Comparison of ENCODE assay signal across 18 cellular contexts in genomic region chrX:13719192-13719856, GRCh38. TPM values are rescaled to one million over a fixed set of nuclear protein-coding genes. Genes with fewer than 3 reads are reported as not detected.
DNase-seq lines count a peak whose midpoint lies in the region; ATAC-seq, FAIRE-seq and TF ChIP-seq lines count a peak whose summit lies in the region.
"Had no signal": no experiment of that assay in that cellular context is flagged by ENCODE, and none has a peak within 500 bp of the region (broad histone marks: within the 10 kb centered on the region; RNA-seq: fewer than 3 reads in every experiment).

No MANE protein-coding gene starts in this region.

- peaks cover 4 to 42% of the 10 kb centered on the region in 2 donors for H3K4me1 ChIP-seq in naive thymus-derived CD4-positive, alpha-beta T cell (ENCODE audit: control insufficient read depth in 2 of 2, insufficient read depth in 2 of 2, low read length in 2 of 2)

- no peaks in the 10 kb centered on the region for H3K27me3 ChIP-seq in brain microvascular endothelial cell (replicated peaks)
- no peaks in the 10 kb centered on the region for H3K27me3 ChIP-seq in naive thymus-derived CD4-positive, alpha-beta T cell (ENCODE audit: control insufficient read depth in 2 of 2, insufficient read depth in 2 of 2, low read length in 2 of 2)

- TF ChIP-seq CTCF in brain microvascular endothelial cell (IDR thresholded peaks at IDR 0.05; ENCODE audit: low read depth, low read length, missing control alignments) = no peak

- H3K36me3 ChIP-seq in brain microvascular endothelial cell (replicated peaks) = peaks cover 10% of the 10 kb centered on the region
- peaks cover 0 to 9% (median 5%) of the 10 kb centered on the region in 3 experiments for H3K36me3 ChIP-seq in naive thymus-derived CD4-positive, alpha-beta T cell (ENCODE audit: control insufficient read depth in 2 of 3, insufficient read depth in 3 of 3, low read length in 3 of 3)

- peak overlapping the region; percentile 70 for H3K27ac Mint-ChIP-seq in activated naive CD4-positive, alpha-beta T cell treated with anti-CD3 and anti-CD28 coated beads, Interleukin-2, amount 10 ng/mL, durations not matched to agents 7 days and 5 days
- peak overlapping the region; percentile 20 to 84 (median 62) for H3K27ac Mint-ChIP-seq in naive thymus-derived CD4-positive, alpha-beta T cell
- H3K27ac Mint-ChIP-seq: stimulated activated memory B cell treated with anti-CD40 and anti-IgM and Interleukin-4, amounts not matched to agents 10 μg/mL and 1 μg/mL and 100 μg/mL, for 72 hours had no signal

- peaks cover 34% of the 10 kb centered on the region for H3K4me1 Mint-ChIP-seq in activated naive CD4-positive, alpha-beta T cell treated with anti-CD3 and anti-CD28 coated beads, Interleukin-2, amount 10 ng/mL, durations not matched to agents 7 days and 5 days
- H3K4me1 Mint-ChIP-seq in naive thymus-derived CD4-positive, alpha-beta T cell = peaks cover 8 to 63% (median 34%) of the 10 kb centered on the region in 7 donors

- H3K4me3 ChIP-seq in brain microvascular endothelial cell (ENCODE audit: low read depth, low read length) = no peak overlapping the region
- H3K4me3 ChIP-seq in naive thymus-derived CD4-positive, alpha-beta T cell (ENCODE audit: low read length) = no peak overlapping the region
- H3K4me3 ChIP-seq: skin epidermis had no signal

- no peaks in the 10 kb centered on the region for H3K27me3 Mint-ChIP-seq in activated naive CD4-positive, alpha-beta T cell treated with anti-CD3 and anti-CD28 coated beads, Interleukin-2, amount 10 ng/mL, durations not matched to agents 7 days and 5 days
- no peaks in the 10 kb centered on the region for H3K27me3 Mint-ChIP-seq in naive thymus-derived CD4-positive, alpha-beta T cell
- H3K27me3 Mint-ChIP-seq: stimulated activated memory B cell treated with anti-CD40 and anti-IgM and Interleukin-4, amounts not matched to agents 10 μg/mL and 1 μg/mL and 100 μg/mL, for 72 hours had no signal

- no peaks in the 10 kb centered on the region for H3K9me3 ChIP-seq in naive thymus-derived CD4-positive, alpha-beta T cell (ENCODE audit: control insufficient read depth in 2 of 3, low read length in 3 of 3)

- no peak overlapping the region for H3K27ac ChIP-seq in brain microvascular endothelial cell
- H3K27ac ChIP-seq in naive thymus-derived CD4-positive, alpha-beta T cell (ENCODE audit: low read depth, low read length) = peak overlapping the region; percentile 3
- H3K27ac ChIP-seq: KMS-11 had no signal

- ATAC-seq in naive thymus-derived CD4-positive, alpha-beta T cell = peak; percentile 63
- ATAC-seq in HG02870 (IDR thresholded peaks at IDR 0.05; ENCODE audit: unreplicated experiment) = no peak
- ATAC-seq: stimulated activated memory B cell treated with anti-CD40 and anti-IgM and Interleukin-4, amounts not matched to agents 10 μg/mL and 1 μg/mL and 100 μg/mL, for 72 hours had no signal

- FAIRE-seq in H54 (lab: Jason Lieb, UNC) (no peak), GM12892 (lab: Jason Lieb, UNC) (no peak)
- FAIRE-seq: G401.6, keratinocyte had no signal

- POLR2A ChIA-PET in naive thymus-derived CD4-positive, alpha-beta T cell (lab: Charles Lee) = interaction anchor here (1.5 to 2.8 kb wide), 2 partner anchors 15 to 21 kb away, joined by 3 to 10 read pairs; partner anchors contain the start of genes OFD1 and TRAPPC2

- CTCF ChIA-PET in activated naive CD4-positive, alpha-beta T cell treated with anti-CD3 and anti-CD28 coated beads, Interleukin-2, amount 10 ng/mL, durations not matched to agents 7 days and 5 days (lab: Charles Lee) = interaction anchor here (0.6 kb wide), 1 partner anchor 536 kb away, joined by 3 read pairs; no protein-coding TSS in a partner anchor
- CTCF ChIA-PET in naive thymus-derived CD4-positive, alpha-beta T cell (lab: Charles Lee) = interaction anchor here (0.7 to 0.8 kb wide), 2 partner anchors 15 to 720 kb away, joined by 4 to 8 read pairs; partner anchors contain the start of genes OFD1 and TRAPPC2

- TF ChIP-seq POLR2A in H54 (IDR thresholded peaks at IDR 0.05; ENCODE audit: low read depth, low read length) (no peak), GM12892 (IDR thresholded peaks at IDR 0.05; ENCODE audit: low read depth, low read length) (no peak)

- in situ Hi-C loops in brain microvascular endothelial cell (cut with HindIII; ENCODE audit: low pct_ligation_motif_present, low sequenced_read_pairs) = no loop called here

- H3K4me3 Mint-ChIP-seq in activated naive CD4-positive, alpha-beta T cell treated with anti-CD3 and anti-CD28 coated beads, Interleukin-2, amount 10 ng/mL, durations not matched to agents 7 days and 5 days = no peak overlapping the region
- peak overlapping the region in 3 of 10 donors; percentile 11 to 20 (median 15) for H3K4me3 Mint-ChIP-seq in naive thymus-derived CD4-positive, alpha-beta T cell
- H3K4me3 Mint-ChIP-seq: stimulated activated memory B cell treated with anti-CD40 and anti-IgM and Interleukin-4, amounts not matched to agents 10 μg/mL and 1 μg/mL and 100 μg/mL, for 72 hours had no signal

- H3K9me3 Mint-ChIP-seq in activated naive CD4-positive, alpha-beta T cell treated with anti-CD3 and anti-CD28 coated beads, Interleukin-2, amount 10 ng/mL, durations not matched to agents 7 days and 5 days = no peaks in the 10 kb centered on the region
- H3K9me3 Mint-ChIP-seq in naive thymus-derived CD4-positive, alpha-beta T cell = peaks cover 0 to 4% (median 0%) of the 10 kb centered on the region in 11 donors
- H3K9me3 Mint-ChIP-seq: stimulated activated memory B cell treated with anti-CD40 and anti-IgM and Interleukin-4, amounts not matched to agents 10 μg/mL and 1 μg/mL and 100 μg/mL, for 72 hours had no signal

- no peak for DNase-seq in activated naive CD4-positive, alpha-beta T cell treated with anti-CD3 and anti-CD28 coated beads, Interleukin-2, amount 10 ng/mL, durations not matched to agents 7 days and 5 days
- DNase-seq in activated naive CD4-positive, alpha-beta T cell treated with Interleukin-2 at 50 U/mL for 16 hours = no peak
- DNase-seq in brain microvascular endothelial cell (peak; percentile 21), H54 (ENCODE audit: insufficient read length, low spot score) (no peak), head of caudate nucleus (no peak), GM12892 (ENCODE audit: insufficient read length) (no peak)
- peak in 1 of 9 donors; percentile 12 for DNase-seq in naive thymus-derived CD4-positive, alpha-beta T cell
- DNase-seq: amygdala, midbrain, NCI-H1417, NCI-H2171 treated with DMSO at 0.1 percent for 48 hours, NCI-H774 had no signal

- H3K36me3 Mint-ChIP-seq in activated naive CD4-positive, alpha-beta T cell treated with anti-CD3 and anti-CD28 coated beads, Interleukin-2, amount 10 ng/mL, durations not matched to agents 7 days and 5 days = peaks cover 52% of the 10 kb centered on the region
- H3K36me3 Mint-ChIP-seq in naive thymus-derived CD4-positive, alpha-beta T cell = peaks cover 0 to 37% (median 32%) of the 10 kb centered on the region in 5 donors

- intact Hi-C loops in naive thymus-derived CD4-positive, alpha-beta T cell (cut with micrococcal nuclease) = loop anchor here in 1 of 2 donors (2.0 kb wide), 2 partner anchors 15 to 17 kb away; partner anchors contain the start of genes OFD1 and TRAPPC2
- intact Hi-C loops in head of caudate nucleus (cut with DNase I) = no loop called here

RNA-seq across cellular contexts. Expression of gene TRAPPC2, which starts 15.1 kb away (rescaled TPM):
- 10 to 100 TPM; 20.7 to 31.1 (median 23.5) TPM for total RNA-seq in naive thymus-derived CD4-positive, alpha-beta T cell
- 10 to 100 TPM; 17.8 to 33.5 TPM for polyA plus RNA-seq in naive thymus-derived CD4-positive, alpha-beta T cell
- polyA plus RNA-seq in GM12892 (2012; ENCODE audit: missing spikeins) = 20.8 TPM

RNA-seq across cellular contexts. Expression of gene OFD1, which starts 15.2 kb away (rescaled TPM):
- total RNA-seq in naive thymus-derived CD4-positive, alpha-beta T cell = 100 to 1,000 TPM in 2 of 5 experiments, 10 to 100 TPM in 3; 30.4 to 142 (median 72.5) TPM
- 10 to 100 TPM; 30.4 to 32.7 TPM for polyA plus RNA-seq in naive thymus-derived CD4-positive, alpha-beta T cell
- 28.7 TPM for polyA plus RNA-seq in GM12892 (2012; ENCODE audit: missing spikeins)

RNA-seq across cellular contexts. Expression of gene RAB9A, which starts 30.4 kb away (rescaled TPM):
- 10 to 100 TPM; 10.1 to 22.8 (median 18.3) TPM for total RNA-seq in naive thymus-derived CD4-positive, alpha-beta T cell
- polyA plus RNA-seq in naive thymus-derived CD4-positive, alpha-beta T cell = 10 to 100 TPM; 17.7 to 19.7 TPM
- 53.5 TPM for polyA plus RNA-seq in GM12892 (2012; ENCODE audit: missing spikeins)
